In genomic region chr3:190514163-190515153, GRCh38 we compare ENCODE assay signal across 8 cellular contexts. TPM values are rescaled to one million over a fixed set of nuclear protein-coding genes. Genes with fewer than 3 reads are reported as not detected.
DNase-seq lines count a peak whose midpoint lies in the region; ATAC-seq and TF ChIP-seq lines count a peak whose summit lies in the region.

No MANE protein-coding gene starts in this region.

- peak; percentile 24 for ATAC-seq in GM19372 (IDR thresholded peaks at IDR 0.05; ENCODE audit: low read depth, unreplicated experiment)
- peak; percentile 42 for ATAC-seq in esophagus mucosa
- ATAC-seq in HG03097 (IDR thresholded peaks at IDR 0.05; ENCODE audit: low FRiP score, unreplicated experiment): no peak

- DNase-seq in AG10803 (ENCODE audit: low read depth) (peak; percentile 52), NCI-H69 (lab: John Stamatoyannopoulos, UW) (peak; percentile 26), mucosa of gallbladder (ENCODE audit: low spot score) (peak; percentile 31), superior temporal gyrus (ENCODE audit: extremely low spot score) (peak; percentile 67)
- DNase-seq in activated T-cell treated with anti-CD3 and anti-CD28 coated beads, Interleukin-2, amount 50 U/mL, for 1 hour: peak; percentile 31

- TF ChIP-seq CTCF in AG10803 (conservative IDR thresholded peaks at IDR 0.05; ENCODE audit: low read length): 0 out of 2 replicates have a peak, but pooled peaks have one; percentile 5

- H3K4me3 ChIP-seq in AG10803 (ENCODE audit: low read length): peak overlapping the region; percentile 87

RNA-seq across cellular contexts. Expression of gene IL1RAP, which starts 0.6 kb away (rescaled TPM):
- total RNA-seq in esophagus mucosa: 40.5 TPM
- 35.4 TPM for total RNA-seq in mucosa of gallbladder
